In the genomic region with DNA sequence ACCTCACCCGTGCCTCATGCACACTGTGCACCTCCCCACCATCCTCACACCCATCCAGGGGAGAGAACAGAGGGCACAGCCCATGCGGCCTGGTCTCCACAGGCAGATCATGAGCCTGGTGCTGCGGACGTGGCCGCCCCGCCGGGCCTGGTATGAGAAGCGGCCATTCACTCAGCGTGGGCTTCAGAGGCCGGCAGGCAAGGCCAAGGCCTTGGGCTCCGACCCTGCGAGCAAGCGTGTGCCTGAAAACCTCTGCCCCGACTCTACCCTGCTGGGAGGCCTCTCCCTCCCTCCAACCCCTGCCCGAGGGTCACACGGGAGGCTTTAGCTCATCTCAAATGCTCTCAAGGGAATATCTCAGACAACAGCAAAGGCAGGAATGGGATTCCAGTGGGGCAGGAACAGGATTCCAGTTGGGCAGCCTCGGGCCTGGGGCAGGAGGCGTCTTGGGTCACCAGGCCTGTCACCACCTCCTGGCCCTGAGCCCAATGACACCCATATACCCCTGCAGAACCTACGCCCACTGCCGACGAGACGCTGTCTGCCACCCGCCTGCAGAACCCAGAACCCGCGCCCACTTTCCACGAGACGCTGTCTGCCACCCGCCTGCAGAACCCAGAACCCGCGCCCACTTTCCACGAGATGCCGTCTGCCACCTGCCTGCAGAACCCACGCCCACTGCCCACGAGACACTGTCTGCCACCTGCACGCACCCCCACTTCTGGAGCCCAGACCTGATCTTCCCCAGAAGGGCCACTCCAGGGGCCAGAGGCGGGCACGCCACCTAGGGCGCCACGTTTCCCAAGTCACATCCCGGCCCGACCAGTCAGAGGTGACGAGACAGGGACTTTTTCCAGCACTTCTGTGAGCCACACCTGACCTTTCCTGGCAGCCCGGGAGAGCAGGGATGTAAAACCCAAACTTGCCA, we compare ENCODE assay signal across 15 cellular contexts. TPM values are rescaled to one million over a fixed set of nuclear protein-coding genes. Genes with fewer than 3 reads are reported as not detected.
DNase-seq lines count a peak whose midpoint lies in the region; ATAC-seq and TF ChIP-seq lines count a peak whose summit lies in the region.
"Had no signal": no experiment of that assay in that cellular context is flagged by ENCODE, and none has a peak within 500 bp of the region (broad histone marks: within the 10 kb centered on the region; RNA-seq: fewer than 3 reads in every experiment).

No MANE protein-coding gene starts in this region.

- H3K79me1 ChIP-seq in neuronal stem cell (ENCODE audit: low read depth, low read length) = peaks cover 5% of the 10 kb centered on the region

- no peak overlapping the region for H3K27ac ChIP-seq in colonic mucosa
- no peak overlapping the region for H3K27ac ChIP-seq in neuronal stem cell (replicated peaks; ENCODE audit: low read length)
- H3K27ac ChIP-seq in mammary epithelial cell (ENCODE audit: insufficient read depth, low read depth, low read length) = no peak overlapping the region
- H3K27ac ChIP-seq: epithelial cell of prostate, right lobe of liver had no signal

- dilution Hi-C loops in mammary epithelial cell (cut with HindIII; ENCODE audit: low sequenced_read_pairs) = no loop called here

- H2AFZ ChIP-seq in neuronal stem cell (ENCODE audit: low read length) = peak overlapping the region; percentile 78
- H2AFZ ChIP-seq in mammary epithelial cell (ENCODE audit: low read depth, low read length) = no peak overlapping the region

- intact Hi-C loops in colonic mucosa (cut with DNase I) = no loop called here
- intact Hi-C loops in mammary epithelial cell (cut with micrococcal nuclease) = no loop called here

- no peaks in the 10 kb centered on the region for H3K27me3 ChIP-seq in colonic mucosa
- peaks cover 0 to 23% (median 0%) of the 10 kb centered on the region in 3 experiments for H3K27me3 ChIP-seq in neuronal stem cell (ENCODE audit: control insufficient read depth in 3 of 3, insufficient read depth in 3 of 3, low read depth in 1 of 3, low read length in 3 of 3)
- H3K27me3 ChIP-seq in mammary epithelial cell (ENCODE audit: insufficient read depth, low read length) = no peaks in the 10 kb centered on the region
- H3K27me3 ChIP-seq: right lobe of liver had no signal

- H3K4ac ChIP-seq in neuronal stem cell (ENCODE audit: low read length) = no peak overlapping the region

- H2BK120ac ChIP-seq in neuronal stem cell (ENCODE audit: low read depth, low read length) = no peak overlapping the region

- H3K14ac ChIP-seq in neuronal stem cell (ENCODE audit: low read length) = no peak overlapping the region

- H3K9ac ChIP-seq in colonic mucosa (ENCODE audit: low read depth in 2 of 2, low read length in 2 of 2) (peak overlapping the region; percentile 69 to 74), neuronal stem cell (ENCODE audit: low read depth, low read length, poor library complexity) (no peak overlapping the region), mammary epithelial cell (ENCODE audit: insufficient read depth, low read length) (no peak overlapping the region)

- no peak overlapping the region for H2BK15ac ChIP-seq in neuronal stem cell (ENCODE audit: low read length)

- no peaks in the 10 kb centered on the region for H4K20me1 ChIP-seq in mammary epithelial cell (ENCODE audit: insufficient read depth, low read length)

- no peak for ATAC-seq in HG03175 (IDR thresholded peaks at IDR 0.05; ENCODE audit: unreplicated experiment)
- ATAC-seq: right lobe of liver had no signal

- H3K4me3 ChIP-seq in colonic mucosa = no peak overlapping the region
- no peak overlapping the region for H3K4me3 ChIP-seq in neuronal stem cell (ENCODE audit: low read length in 2 of 2)
- no peak overlapping the region for H3K4me3 ChIP-seq in mammary epithelial cell (replicated peaks in 1 of 3; ENCODE audit: insufficient read depth in 1 of 3, low read depth in 2 of 3, low read length in 3 of 3)
- H3K4me3 ChIP-seq: right lobe of liver had no signal

- CTCF ChIA-PET in mammary epithelial cell (lab: Charles Lee; ENCODE audit: low non-redundant PET) = no interaction called here

- no peak overlapping the region for H2BK5ac ChIP-seq in neuronal stem cell (ENCODE audit: low read length)

- H3K79me2 ChIP-seq in mammary epithelial cell (ENCODE audit: insufficient read depth, low read length) = no peaks in the 10 kb centered on the region

- H2AK5ac ChIP-seq in neuronal stem cell (ENCODE audit: low read depth, low read length) = peak overlapping the region; percentile 85

- H3K23ac ChIP-seq in neuronal stem cell (ENCODE audit: low read depth, low read length, poor library complexity) = peak overlapping the region; percentile 92

- H3K36me3 ChIP-seq in colonic mucosa (no peaks in the 10 kb centered on the region), neuronal stem cell (replicated peaks in 1 of 2; ENCODE audit: control insufficient read depth in 2 of 2, insufficient read depth in 2 of 2, low read length in 2 of 2) (no peaks in the 10 kb centered on the region), mammary epithelial cell (ENCODE audit: insufficient read depth, low read length) (no peaks in the 10 kb centered on the region)
- H3K36me3 ChIP-seq: right lobe of liver had no signal

- TF ChIP-seq CTCF in colonic mucosa (IDR thresholded peaks at IDR 0.05) = no peak
- no peak for TF ChIP-seq CTCF in mammary epithelial cell (conservative IDR thresholded peaks at IDR 0.05 in 1 of 2, IDR thresholded peaks at IDR 0.05 in 1 of 2; ENCODE audit: extremely low read depth in 1 of 2, insufficient read depth in 1 of 2, low read depth in 1 of 2, low read length in 2 of 2)

- H2BK12ac ChIP-seq in neuronal stem cell (ENCODE audit: low read length) = no peak overlapping the region

- BruUV-seq in mammary epithelial cell (replicated peaks; lab: Mats Ljungman, UMichigan) = no TSS peak

- peak overlapping the region; percentile 48 for H3K18ac ChIP-seq in neuronal stem cell (ENCODE audit: low read length)

- H3K4me1 ChIP-seq in colonic mucosa (peaks cover 13% of the 10 kb centered on the region), neuronal stem cell (ENCODE audit: control insufficient read depth in 2 of 2, insufficient read depth in 1 of 2, low read depth in 1 of 2, low read length in 2 of 2) (peaks cover 0 to 18% of the 10 kb centered on the region in 2 donors), mammary epithelial cell (ENCODE audit: insufficient read depth, low read length) (peaks cover 16% of the 10 kb centered on the region)
- H3K4me1 ChIP-seq: right lobe of liver had no signal

- H4K91ac ChIP-seq in neuronal stem cell (ENCODE audit: low read depth, low read length, poor library complexity) = no peak overlapping the region

- no peak overlapping the region for H4K8ac ChIP-seq in neuronal stem cell (ENCODE audit: low read depth, low read length)

- H3K9me3 ChIP-seq in colonic mucosa = no peaks in the 10 kb centered on the region
- H3K9me3 ChIP-seq in neuronal stem cell (replicated peaks in 1 of 2; ENCODE audit: control insufficient read depth in 2 of 2, insufficient read depth in 1 of 2, low read depth in 1 of 2, low read length in 2 of 2) = peaks cover 0 to 2% of the 10 kb centered on the region in 2 donors
- H3K9me3 ChIP-seq in mammary epithelial cell (replicated peaks; ENCODE audit: insufficient read depth, low read length) = no peaks in the 10 kb centered on the region
- H3K9me3 ChIP-seq: right lobe of liver had no signal

- in situ Hi-C loops in mammary epithelial cell (cut with MboI; ENCODE audit: low sequenced_read_pairs in 2 of 2) = no loop called here

- H3K4me2 ChIP-seq in neuronal stem cell (ENCODE audit: insufficient read depth, low read length, poor library complexity, severe bottlenecking) (no peak overlapping the region), mammary epithelial cell (ENCODE audit: insufficient read depth, low read depth, low read length) (no peak overlapping the region)

- DNase-seq in COLO829 (ENCODE audit: low spot score) (peak; percentile 72), NCI-H2171 (lab: John Stamatoyannopoulos, UW) (peak; percentile 22), colonic mucosa (no peak), neuronal stem cell (ENCODE audit: low spot score) (no peak), mammary epithelial cell (no peak)
- DNase-seq in stimulated activated naive CD4-positive, alpha-beta T cell (lab: John Stamatoyannopoulos, UW) = no peak
- DNase-seq: activated CD4-positive, alpha-beta T cell treated with anti-CD3 and anti-CD28 coated beads, Interleukin-2, amount 50 U/mL, for 1 hour; activated naive CD8-positive, alpha-beta T cell treated with anti-CD3 and anti-CD28 coated beads, Interleukin-2, amount 10 ng/mL, durations not matched to agents 7 days and 5 days; DMS153; H9; NCI-H510A; stimulated activated CD4-positive, alpha-beta T cell treated with anti-CD3 and anti-CD28 coated beads, Interleukin-1b, Interleukin-23, amount 100 ng/mL, for 48 hours had no signal

- no CpG with 5 or more reads among the region's 43 CpGs for WGBS in neuronal stem cell (ENCODE audit: extremely low coverage in 2 of 2, insufficient read length in 2 of 2, insufficient replicate concordance in 1 of 2), 2 donors
- 94% methylated on average over 29 of the region's 43 CpGs for WGBS in mammary epithelial cell (ENCODE audit: low coverage, missing lambda C conversion rate)

RNA-seq across cellular contexts. Expression of gene ADAP1, which starts 38.9 kb away (rescaled TPM):
- 100 to 1,000 TPM; 107 to 201 TPM for total RNA-seq in colonic mucosa
- polyA plus RNA-seq in neuronal stem cell (2013, experiment 1 of 2) = 0.50 TPM
- 0.48 TPM for polyA plus RNA-seq in neuronal stem cell (2013, experiment 2 of 2)
- 10 to 100 TPM; 11.0 to 21.4 TPM for total RNA-seq in mammary epithelial cell
- polyA plus RNA-seq in mammary epithelial cell = 9.3 TPM
- 31.4 TPM for polyA minus RNA-seq in mammary epithelial cell

RNA-seq across cellular contexts. Expression of gene GET4, which starts 39.2 kb away (rescaled TPM):
- total RNA-seq in colonic mucosa (10 to 100 TPM; 33.0 to 35.9 TPM), mammary epithelial cell (10 to 100 TPM; 26.0 to 40.8 TPM)
- 28.4 TPM for polyA plus RNA-seq in neuronal stem cell (2013, experiment 1 of 2)
- polyA plus RNA-seq in neuronal stem cell (2013, experiment 2 of 2) = 27.9 TPM
- polyA plus RNA-seq in mammary epithelial cell = 28.5 TPM
- polyA minus RNA-seq in mammary epithelial cell = 24.8 TPM

RNA-seq across cellular contexts. Expression of gene COX19, which starts 59.8 kb away (rescaled TPM):
- total RNA-seq in colonic mucosa (10 to 100 TPM; 11.6 to 16.5 TPM), mammary epithelial cell (10 to 100 TPM; 11.2 to 15.9 TPM)
- polyA plus RNA-seq in neuronal stem cell (2013, experiment 1 of 2) = 8.7 TPM
- polyA plus RNA-seq in neuronal stem cell (2013, experiment 2 of 2) = 8.9 TPM
- polyA plus RNA-seq in mammary epithelial cell = 4.5 TPM
- polyA minus RNA-seq in mammary epithelial cell = 1.9 TPM

Comparison
In these comparisons a context has a peak if more than half of its experiments do, and no peak if none do; other contexts are left out.
1. DNase-seq: peak in COLO829 (single experiment) and NCI-H2171 (single experiment); none in colonic mucosa (single experiment), neuronal stem cell (single experiment), stimulated activated naive CD4-positive, alpha-beta T cell (0 of 6) and mammary epithelial cell (single experiment).
2. H3K9ac ChIP-seq: peak in colonic mucosa (2 of 2); none in neuronal stem cell (single experiment) and mammary epithelial cell (single experiment).
3. RNA of gene ADAP1, which starts 38.9 kb away (total RNA-seq): 107 to 201 TPM in colonic mucosa; 11.0 to 21.4 TPM in mammary epithelial cell; every median in the first group is over 4 times any median in the second.